ENCODE assay signal across 1 cellular context in the genomic region with DNA sequence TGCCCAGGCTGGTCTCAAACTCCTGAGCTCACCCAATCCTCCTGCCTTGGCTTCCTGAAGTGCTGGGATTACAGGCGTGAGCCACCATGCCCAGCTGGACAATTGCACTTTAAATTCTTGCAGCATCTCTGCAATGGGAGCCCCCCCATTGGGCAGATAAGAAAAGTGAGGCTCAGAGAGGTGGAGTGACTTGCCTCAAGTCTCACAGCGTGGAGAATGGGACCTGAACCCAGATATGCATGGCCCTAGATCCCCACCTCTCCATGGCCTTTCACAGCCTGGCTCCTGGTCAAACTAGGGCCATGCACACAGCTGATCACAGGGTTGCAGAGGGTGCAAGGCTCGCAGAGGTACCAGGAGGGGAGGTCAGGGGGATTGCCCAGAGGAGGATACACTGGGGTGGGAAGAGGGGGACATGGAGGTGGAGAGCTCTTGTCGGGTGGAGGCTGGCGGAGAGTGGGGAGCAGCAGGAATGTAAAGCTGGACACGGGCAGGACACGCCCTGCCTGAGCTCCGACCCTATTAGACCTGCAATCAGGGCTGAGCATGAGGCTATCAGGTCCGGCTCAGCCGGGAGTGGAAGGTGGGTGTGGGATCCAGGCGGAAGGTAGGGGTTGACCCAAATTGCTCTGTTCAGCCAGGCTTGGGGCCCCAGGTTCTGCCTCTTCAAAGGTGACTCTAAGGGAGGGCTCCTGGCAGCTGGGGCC.
TF ChIP-seq lines count a peak whose summit lies in the region.

No MANE protein-coding gene starts in this region.

TF ChIP-seq in HepG2, 621 proteins besides CTCF, POLR2A, EP300 and RAD21 (continued from another document):
- TF ChIP-seq, protein P1, sequence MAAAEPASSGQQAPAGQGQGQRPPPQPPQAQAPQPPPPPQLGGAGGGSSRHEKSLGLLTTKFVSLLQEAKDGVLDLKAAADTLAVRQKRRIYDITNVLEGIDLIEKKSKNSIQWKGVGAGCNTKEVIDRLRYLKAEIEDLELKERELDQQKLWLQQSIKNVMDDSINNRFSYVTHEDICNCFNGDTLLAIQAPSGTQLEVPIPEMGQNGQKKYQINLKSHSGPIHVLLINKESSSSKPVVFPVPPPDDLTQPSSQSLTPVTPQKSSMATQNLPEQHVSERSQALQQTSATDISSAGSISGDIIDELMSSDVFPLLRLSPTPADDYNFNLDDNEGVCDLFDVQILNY (CRISPR knock-in tag; conservative IDR thresholded peaks at IDR 0.05) = no peak
- TF ChIP-seq, protein P2, sequence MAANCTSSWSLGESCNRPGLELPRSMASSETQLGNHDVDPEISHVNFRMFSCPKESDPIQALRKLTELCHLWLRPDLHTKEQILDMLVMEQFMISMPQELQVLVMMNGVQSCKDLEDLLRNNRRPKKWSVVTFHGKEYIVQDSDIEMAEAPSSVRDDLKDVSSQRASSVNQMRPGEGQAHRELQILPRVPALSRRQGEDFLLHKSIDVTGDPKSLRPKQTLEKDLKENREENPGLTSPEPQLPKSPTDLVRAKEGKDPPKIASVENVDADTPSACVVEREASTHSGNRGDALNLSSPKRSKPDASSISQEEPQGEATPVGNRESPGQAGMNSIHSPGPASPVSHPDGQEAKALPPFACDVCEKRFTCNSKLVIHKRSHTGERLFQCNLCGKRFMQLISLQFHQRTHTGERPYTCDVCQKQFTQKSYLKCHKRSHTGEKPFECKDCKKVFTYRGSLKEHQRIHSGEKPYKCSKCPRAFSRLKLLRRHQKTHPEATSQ (CRISPR knock-in tag; IDR thresholded peaks at IDR 0.05; ENCODE audit: borderline replicate concordance) = no peak
- TF ChIP-seq SNAI1 (CRISPR knock-in tag; IDR thresholded peaks at IDR 0.05; ENCODE audit: borderline replicate concordance) = no peak
- no peak for TF ChIP-seq SRSF4 (IDR thresholded peaks at IDR 0.05; ENCODE audit: low read depth, low read length, poor library complexity, severe bottlenecking)
- TF ChIP-seq, protein P3, sequence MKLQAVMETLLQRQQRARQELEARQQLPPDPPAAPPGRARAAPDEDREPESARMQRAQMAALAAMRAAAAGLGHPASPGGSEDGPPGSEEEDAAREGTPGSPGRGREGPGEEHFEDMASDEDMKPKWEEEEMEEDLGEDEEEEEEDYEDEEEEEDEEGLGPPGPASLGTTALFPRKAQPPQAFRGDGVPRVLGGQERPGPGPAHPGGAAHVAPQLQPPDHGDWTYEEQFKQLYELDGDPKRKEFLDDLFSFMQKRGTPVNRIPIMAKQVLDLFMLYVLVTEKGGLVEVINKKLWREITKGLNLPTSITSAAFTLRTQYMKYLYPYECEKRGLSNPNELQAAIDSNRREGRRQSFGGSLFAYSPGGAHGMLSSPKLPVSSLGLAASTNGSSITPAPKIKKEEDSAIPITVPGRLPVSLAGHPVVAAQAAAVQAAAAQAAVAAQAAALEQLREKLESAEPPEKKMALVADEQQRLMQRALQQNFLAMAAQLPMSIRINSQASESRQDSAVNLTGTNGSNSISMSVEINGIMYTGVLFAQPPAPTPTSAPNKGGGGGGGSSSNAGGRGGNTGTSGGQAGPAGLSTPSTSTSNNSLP (IDR thresholded peaks at IDR 0.05; ENCODE audit: low read depth, low read length) = no peak
- no peak for TF ChIP-seq KLF16 (CRISPR knock-in tag; IDR thresholded peaks at IDR 0.05)
- TF ChIP-seq, protein P4, sequence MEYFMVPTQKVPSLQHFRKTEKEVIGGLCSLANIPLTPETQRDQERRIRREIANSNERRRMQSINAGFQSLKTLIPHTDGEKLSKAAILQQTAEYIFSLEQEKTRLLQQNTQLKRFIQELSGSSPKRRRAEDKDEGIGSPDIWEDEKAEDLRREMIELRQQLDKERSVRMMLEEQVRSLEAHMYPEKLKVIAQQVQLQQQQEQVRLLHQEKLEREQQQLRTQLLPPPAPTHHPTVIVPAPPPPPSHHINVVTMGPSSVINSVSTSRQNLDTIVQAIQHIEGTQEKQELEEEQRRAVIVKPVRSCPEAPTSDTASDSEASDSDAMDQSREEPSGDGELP (IDR thresholded peaks at IDR 0.05; ENCODE audit: borderline replicate concordance, low read depth) = peak; percentile 48; the same call in 1 of the 2 replicates
- no peak for TF ChIP-seq MED13 (CRISPR knock-in tag; IDR thresholded peaks at IDR 0.05)
- TF ChIP-seq, protein P5, sequence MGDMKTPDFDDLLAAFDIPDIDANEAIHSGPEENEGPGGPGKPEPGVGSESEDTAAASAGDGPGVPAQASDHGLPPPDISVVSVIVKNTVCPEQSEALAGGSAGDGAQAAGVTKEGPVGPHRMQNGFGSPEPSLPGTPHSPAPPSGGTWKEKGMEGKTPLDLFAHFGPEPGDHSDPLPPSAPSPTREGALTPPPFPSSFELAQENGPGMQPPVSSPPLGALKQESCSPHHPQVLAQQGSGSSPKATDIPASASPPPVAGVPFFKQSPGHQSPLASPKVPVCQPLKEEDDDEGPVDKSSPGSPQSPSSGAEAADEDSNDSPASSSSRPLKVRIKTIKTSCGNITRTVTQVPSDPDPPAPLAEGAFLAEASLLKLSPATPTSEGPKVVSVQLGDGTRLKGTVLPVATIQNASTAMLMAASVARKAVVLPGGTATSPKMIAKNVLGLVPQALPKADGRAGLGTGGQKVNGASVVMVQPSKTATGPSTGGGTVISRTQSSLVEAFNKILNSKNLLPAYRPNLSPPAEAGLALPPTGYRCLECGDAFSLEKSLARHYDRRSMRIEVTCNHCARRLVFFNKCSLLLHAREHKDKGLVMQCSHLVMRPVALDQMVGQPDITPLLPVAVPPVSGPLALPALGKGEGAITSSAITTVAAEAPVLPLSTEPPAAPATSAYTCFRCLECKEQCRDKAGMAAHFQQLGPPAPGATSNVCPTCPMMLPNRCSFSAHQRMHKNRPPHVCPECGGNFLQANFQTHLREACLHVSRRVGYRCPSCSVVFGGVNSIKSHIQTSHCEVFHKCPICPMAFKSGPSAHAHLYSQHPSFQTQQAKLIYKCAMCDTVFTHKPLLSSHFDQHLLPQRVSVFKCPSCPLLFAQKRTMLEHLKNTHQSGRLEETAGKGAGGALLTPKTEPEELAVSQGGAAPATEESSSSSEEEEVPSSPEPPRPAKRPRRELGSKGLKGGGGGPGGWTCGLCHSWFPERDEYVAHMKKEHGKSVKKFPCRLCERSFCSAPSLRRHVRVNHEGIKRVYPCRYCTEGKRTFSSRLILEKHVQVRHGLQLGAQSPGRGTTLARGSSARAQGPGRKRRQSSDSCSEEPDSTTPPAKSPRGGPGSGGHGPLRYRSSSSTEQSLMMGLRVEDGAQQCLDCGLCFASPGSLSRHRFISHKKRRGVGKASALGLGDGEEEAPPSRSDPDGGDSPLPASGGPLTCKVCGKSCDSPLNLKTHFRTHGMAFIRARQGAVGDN (CRISPR knock-in tag; IDR thresholded peaks at IDR 0.05) = peak; percentile 78
- no peak for TF ChIP-seq ZSCAN25 (CRISPR knock-in tag; IDR thresholded peaks at IDR 0.05)
- no peak for TF ChIP-seq ZNF460 (CRISPR knock-in tag; IDR thresholded peaks at IDR 0.05; ENCODE audit: borderline replicate concordance)
- no peak for TF ChIP-seq YEATS4 (CRISPR knock-in tag; IDR thresholded peaks at IDR 0.05; ENCODE audit: borderline replicate concordance)
- TF ChIP-seq NR2F6 (IDR thresholded peaks at IDR 0.05) = no peak
- TF ChIP-seq NR2F6 (CRISPR knock-in tag; IDR thresholded peaks at IDR 0.05) = no peak
- no peak for TF ChIP-seq MBNL3 (CRISPR knock-in tag; conservative IDR thresholded peaks at IDR 0.05)
- peak; percentile 27; the same call in 1 of the 2 replicates for TF ChIP-seq POLR2AphosphoS5 (IDR thresholded peaks at IDR 0.05; ENCODE audit: low read depth, low read length)
- TF ChIP-seq NONO (IDR thresholded peaks at IDR 0.05) = no peak
- TF ChIP-seq NONO (CRISPR knock-in tag; conservative IDR thresholded peaks at IDR 0.05) = no peak
- no peak for TF ChIP-seq SMAD3 (CRISPR knock-in tag; IDR thresholded peaks at IDR 0.05)
- no peak for TF ChIP-seq MAFG (CRISPR knock-in tag; IDR thresholded peaks at IDR 0.05)
- TF ChIP-seq, protein P6, sequence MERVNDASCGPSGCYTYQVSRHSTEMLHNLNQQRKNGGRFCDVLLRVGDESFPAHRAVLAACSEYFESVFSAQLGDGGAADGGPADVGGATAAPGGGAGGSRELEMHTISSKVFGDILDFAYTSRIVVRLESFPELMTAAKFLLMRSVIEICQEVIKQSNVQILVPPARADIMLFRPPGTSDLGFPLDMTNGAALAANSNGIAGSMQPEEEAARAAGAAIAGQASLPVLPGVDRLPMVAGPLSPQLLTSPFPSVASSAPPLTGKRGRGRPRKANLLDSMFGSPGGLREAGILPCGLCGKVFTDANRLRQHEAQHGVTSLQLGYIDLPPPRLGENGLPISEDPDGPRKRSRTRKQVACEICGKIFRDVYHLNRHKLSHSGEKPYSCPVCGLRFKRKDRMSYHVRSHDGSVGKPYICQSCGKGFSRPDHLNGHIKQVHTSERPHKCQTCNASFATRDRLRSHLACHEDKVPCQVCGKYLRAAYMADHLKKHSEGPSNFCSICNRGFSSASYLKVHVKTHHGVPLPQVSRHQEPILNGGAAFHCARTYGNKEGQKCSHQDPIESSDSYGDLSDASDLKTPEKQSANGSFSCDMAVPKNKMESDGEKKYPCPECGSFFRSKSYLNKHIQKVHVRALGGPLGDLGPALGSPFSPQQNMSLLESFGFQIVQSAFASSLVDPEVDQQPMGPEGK (CRISPR knock-in tag; IDR thresholded peaks at IDR 0.05) = no peak
- no peak for TF ChIP-seq ZNF138 (CRISPR knock-in tag; IDR thresholded peaks at IDR 0.05; ENCODE audit: low read depth)
- TF ChIP-seq, protein P7, sequence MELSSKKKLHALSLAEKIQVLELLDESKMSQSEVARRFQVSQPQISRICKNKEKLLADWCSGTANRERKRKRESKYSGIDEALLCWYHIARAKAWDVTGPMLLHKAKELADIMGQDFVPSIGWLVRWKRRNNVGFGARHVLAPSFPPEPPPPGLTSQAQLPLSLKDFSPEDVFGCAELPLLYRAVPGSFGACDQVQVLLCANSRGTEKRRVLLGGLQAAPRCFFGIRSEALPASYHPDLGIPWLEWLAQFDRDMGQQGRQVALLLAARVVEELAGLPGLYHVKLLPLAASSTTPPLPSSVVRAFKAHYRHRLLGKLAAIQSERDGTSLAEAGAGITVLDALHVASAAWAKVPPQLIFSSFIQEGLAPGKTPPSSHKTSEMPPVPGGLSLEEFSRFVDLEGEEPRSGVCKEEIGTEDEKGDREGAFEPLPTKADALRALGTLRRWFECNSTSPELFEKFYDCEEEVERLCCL (CRISPR knock-in tag; IDR thresholded peaks at IDR 0.05; ENCODE audit: borderline replicate concordance) = no peak
- TF ChIP-seq AKAP8 (CRISPR knock-in tag; IDR thresholded peaks at IDR 0.05) = peak; percentile 79; the same call in 1 of the 2 replicates
- 0 out of 2 replicates have a peak, but pooled peaks have one; percentile 2 for TF ChIP-seq SALL1 (CRISPR knock-in tag; IDR thresholded peaks at IDR 0.05)
- TF ChIP-seq, protein P8, sequence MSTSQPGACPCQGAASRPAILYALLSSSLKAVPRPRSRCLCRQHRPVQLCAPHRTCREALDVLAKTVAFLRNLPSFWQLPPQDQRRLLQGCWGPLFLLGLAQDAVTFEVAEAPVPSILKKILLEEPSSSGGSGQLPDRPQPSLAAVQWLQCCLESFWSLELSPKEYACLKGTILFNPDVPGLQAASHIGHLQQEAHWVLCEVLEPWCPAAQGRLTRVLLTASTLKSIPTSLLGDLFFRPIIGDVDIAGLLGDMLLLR (CRISPR knock-in tag; IDR thresholded peaks at IDR 0.05) = no peak
- no peak for TF ChIP-seq CBX5 (CRISPR knock-in tag; IDR thresholded peaks at IDR 0.05; ENCODE audit: borderline replicate concordance)
- TF ChIP-seq KDM4B (CRISPR knock-in tag; IDR thresholded peaks at IDR 0.05) = no peak
- TF ChIP-seq U2AF1 (optimal IDR thresholded peaks at IDR 0.05; ENCODE audit: low read depth, low read length) = no peak
- 0 out of 2 replicates have a peak, but pooled peaks have one; percentile 2 for TF ChIP-seq ZNF501 (CRISPR knock-in tag; IDR thresholded peaks at IDR 0.05)
- TF ChIP-seq HMGA1 (CRISPR knock-in tag; conservative IDR thresholded peaks at IDR 0.05) = no peak
TF ChIP-seq in HepG2: peak in this region for 14.
